Comparison of ENCODE assay signal across 8 cellular contexts in the genomic region with DNA sequence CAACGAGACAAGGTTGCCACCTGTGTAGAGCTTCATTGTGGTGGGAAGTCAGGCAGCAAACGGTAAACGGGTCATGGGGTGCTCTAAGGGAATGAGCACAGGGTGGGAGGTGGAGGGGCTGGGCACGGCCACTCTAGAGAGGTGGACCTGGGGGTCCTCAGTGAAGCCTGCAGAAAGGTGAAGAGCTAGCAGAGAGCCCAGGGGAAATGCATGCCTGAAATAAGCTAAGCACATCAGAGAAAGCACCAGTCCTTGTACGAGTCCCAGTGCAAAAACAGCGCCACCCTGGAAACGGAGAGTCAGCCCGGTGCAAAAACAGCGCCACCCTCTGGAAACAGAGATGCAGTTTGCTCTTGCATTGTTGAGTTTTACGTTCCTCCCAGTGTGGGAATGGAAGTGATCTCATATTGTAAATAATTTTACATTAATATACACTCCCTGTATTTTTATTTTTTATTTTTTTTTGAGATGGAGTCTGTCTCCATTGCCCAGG.
DNase-seq lines count a peak whose midpoint lies in the region; ATAC-seq, FAIRE-seq and TF ChIP-seq lines count a peak whose summit lies in the region.

No MANE protein-coding gene starts in this region.

- no peak overlapping the region for H3K4me3 Mint-ChIP-seq in astrocyte (ENCODE audit: unreplicated experiment)

- intact Hi-C loops in left colon (cut with DNase I, micrococcal nuclease), result no loop called here

- H3K4me2 ChIP-seq in astrocyte (ENCODE audit: low read length), result no peak overlapping the region

- H4K20me1 ChIP-seq in astrocyte (ENCODE audit: insufficient read depth, low read length), result peaks cover 17% of the 10 kb centered on the region

- no peaks in the 10 kb centered on the region for H3K27me3 Mint-ChIP-seq in astrocyte (ENCODE audit: low read depth, unreplicated experiment)

- no peak for TF ChIP-seq POLR2A in gastroesophageal sphincter (IDR thresholded peaks at IDR 0.05)

- H3K9me3 ChIP-seq in astrocyte (ENCODE audit: insufficient read depth, low read depth, low read length), result no peaks in the 10 kb centered on the region
- no peaks in the 10 kb centered on the region for H3K9me3 ChIP-seq in gastroesophageal sphincter

- peak; percentile 46 for TF ChIP-seq CTCF in astrocyte (IDR thresholded peaks at IDR 0.05; ENCODE audit: insufficient read depth, low read depth, low read length)
- TF ChIP-seq CTCF in gastroesophageal sphincter (IDR thresholded peaks at IDR 0.05), result peak in 1 of 4 experiments; percentile 35

- H3K27ac ChIP-seq in astrocyte (ENCODE audit: low read depth, low read length) (no peak overlapping the region), gastroesophageal sphincter (no peak overlapping the region)

- peaks cover 20% of the 10 kb centered on the region for H3K36me3 Mint-ChIP-seq in astrocyte (ENCODE audit: low read depth, unreplicated experiment)

- peaks cover 2% of the 10 kb centered on the region for H3K4me1 ChIP-seq in astrocyte (ENCODE audit: insufficient read depth, low read length)
- H3K4me1 ChIP-seq in gastroesophageal sphincter, result no peaks in the 10 kb centered on the region

- H3K27me3 ChIP-seq in astrocyte (ENCODE audit: insufficient read depth, low read length) (no peaks in the 10 kb centered on the region), gastroesophageal sphincter (no peaks in the 10 kb centered on the region)

- H2AFZ ChIP-seq in astrocyte (ENCODE audit: low read depth, low read length), result no peak overlapping the region

- TF ChIP-seq EP300 in gastroesophageal sphincter (IDR thresholded peaks at IDR 0.05), result no peak

- 36 to 61% methylated on average over 5 to 9 of the region's 10 CpGs for WGBS in gastroesophageal sphincter (ENCODE audit: low coverage in 1 of 2), 2 donors

- H3K27ac Mint-ChIP-seq in astrocyte (ENCODE audit: unreplicated experiment), result no peak overlapping the region

- no peaks in the 10 kb centered on the region for H3K9me3 Mint-ChIP-seq in astrocyte (ENCODE audit: unreplicated experiment)

- DNase-seq in stimulated activated CD4-positive, alpha-beta T cell treated with anti-CD3 and anti-CD28 coated beads, Interleukin-4, amount 100 ng/mL, for 24 hours, result peak; percentile 56
- DNase-seq in stimulated activated CD4-positive, alpha-beta T cell treated with anti-CD3 and anti-CD28 coated beads, Interleukin-4, amount 100 ng/mL, for 1 hour, result no peak
- DNase-seq in NCI-H82 treated with DMSO at 0.1 percent for 48 hours (lab: John Stamatoyannopoulos, UW; ENCODE audit: unreplicated experiment) (peak; percentile 11), astrocyte (ENCODE audit: low read depth) (no peak), left colon (no peak), middle frontal gyrus (ENCODE audit: extremely low spot score, low spot score) (no peak)

- no peak for FAIRE-seq in astrocyte (lab: Jason Lieb, UNC)

- peaks cover 8% of the 10 kb centered on the region for H3K4me1 Mint-ChIP-seq in astrocyte (ENCODE audit: low read depth, unreplicated experiment)

- H3K4me3 ChIP-seq in astrocyte (ENCODE audit: insufficient read depth, low read depth, low read length), result no peak overlapping the region
- H3K4me3 ChIP-seq in gastroesophageal sphincter, result no peak overlapping the region

- peaks cover 4% of the 10 kb centered on the region for H3K79me2 ChIP-seq in astrocyte (ENCODE audit: insufficient read depth, low read length)

- H3K36me3 ChIP-seq in astrocyte (ENCODE audit: insufficient read depth, low read length) (peaks cover 3% of the 10 kb centered on the region), gastroesophageal sphincter (peaks cover 0 to 23% of the 10 kb centered on the region in 2 donors)

- no peak overlapping the region for H3K9ac ChIP-seq in astrocyte (ENCODE audit: low read length)

- peak; percentile 50 for ATAC-seq in left colon
- no peak for ATAC-seq in HG02970 (IDR thresholded peaks at IDR 0.05; ENCODE audit: low FRiP score, unreplicated experiment)
- no peak for ATAC-seq in gastroesophageal sphincter

Comparison
In these comparisons a context has a peak if more than half of its experiments do, and no peak if none do; other contexts are left out.
1. DNase-seq: peak in stimulated activated CD4-positive, alpha-beta T cell treated with anti-CD3 and anti-CD28 coated beads, Interleukin-4, amount 100 ng/mL, for 24 hours (single experiment) and NCI-H82 treated with DMSO at 0.1 percent for 48 hours (single experiment); none in stimulated activated CD4-positive, alpha-beta T cell treated with anti-CD3 and anti-CD28 coated beads, Interleukin-4, amount 100 ng/mL, for 1 hour (single experiment), astrocyte (single experiment), left colon (0 of 2) and middle frontal gyrus (single experiment).